ENCODE assay signal across 8 cellular contexts in the genomic region with DNA sequence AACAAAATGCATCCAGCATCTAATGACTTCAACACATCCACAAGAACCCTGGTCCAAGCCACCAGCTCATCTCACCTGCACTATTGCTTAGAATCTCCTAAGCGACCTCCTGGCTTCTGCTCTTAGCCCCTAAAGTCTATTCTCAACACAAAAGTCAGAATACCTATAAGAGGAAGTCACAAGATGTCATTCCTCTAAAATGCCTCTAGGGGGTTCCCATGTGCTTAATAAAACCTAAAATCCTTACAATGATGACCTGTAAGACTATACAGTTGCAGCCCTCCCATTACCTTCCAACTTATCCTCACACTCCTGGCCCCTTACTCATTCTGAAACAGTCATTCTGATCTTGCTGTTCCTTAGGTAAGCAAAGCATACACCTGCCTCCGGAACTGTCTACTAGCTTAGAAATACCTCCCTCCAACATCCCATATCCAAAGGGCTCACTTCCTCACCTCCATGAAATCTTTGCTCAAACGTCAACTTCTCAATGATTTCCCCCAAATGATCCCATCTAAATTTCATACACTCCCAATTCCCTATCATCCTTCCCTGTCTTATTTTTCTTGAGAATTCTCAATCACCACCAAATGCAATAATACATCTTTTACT. TPM values are rescaled to one million over a fixed set of nuclear protein-coding genes. Genes with fewer than 3 reads are reported as not detected.
DNase-seq lines count a peak whose midpoint lies in the region; ATAC-seq, FAIRE-seq and TF ChIP-seq lines count a peak whose summit lies in the region.

No MANE protein-coding gene starts in this region.

- H3K4me2 ChIP-seq in K562 (ENCODE audit: insufficient read depth, low read length): no peak overlapping the region

- H3K4me1 ChIP-seq in K562 (replicated peaks in 1 of 2; ENCODE audit: control insufficient read depth in 2 of 2, insufficient read depth in 2 of 2, low read length in 2 of 2): peaks cover 31 to 43% of the 10 kb centered on the region in 2 experiments
- no peaks in the 10 kb centered on the region for H3K4me1 ChIP-seq in uterus

- H3K4me3 ChIP-seq in K562: no peak overlapping the region
- H3K4me3 ChIP-seq in uterus: no peak overlapping the region

- 15% methylated on average over 3 of the region's 3 CpGs for WGBS in K562 (ENCODE audit: insufficient coverage, low coverage, missing lambda C conversion rate)

- no peak overlapping the region for H3K9ac ChIP-seq in K562 (ENCODE audit: insufficient read depth in 1 of 2, low read depth in 2 of 2, low read length in 2 of 2)

- peak; percentile 88 for ATAC-seq in HG02885 (IDR thresholded peaks at IDR 0.05; ENCODE audit: poor library complexity, unreplicated experiment)
- ATAC-seq in K562: peak; percentile 45

- H2AFZ ChIP-seq in K562 (ENCODE audit: low read depth, low read length): no peak overlapping the region

- in situ Hi-C loops in GM13976 (cut with MboI; ENCODE audit: low sequenced_read_pairs, unreplicated experiment) (no loop called here), K562 (cut with MboI) (no loop called here)

- peak; percentile 18 for DNase-seq in Ammon's horn (ENCODE audit: low spot score)
- peak; percentile 77 for DNase-seq in GM13976 (ENCODE audit: low spot score)
- DNase-seq in NCI-H345 (lab: John Stamatoyannopoulos, UW): peak; percentile 15
- DNase-seq in K562 (ENCODE audit: extremely low read depth in 1 of 4, low spot score in 3 of 4): peak; percentile 32 to 49 (median 42)
- DNase-seq in kidney tubule cell (ENCODE audit: low spot score): peak; percentile 61
- DNase-seq in uterus: no peak
- DNase-seq in mucosa of gallbladder (ENCODE audit: low spot score): no peak

- BruUV-seq in K562 (replicated peaks; lab: Mats Ljungman, UMichigan): no TSS peak

- no peak for TF ChIP-seq EP300 in K562 (IDR thresholded peaks at IDR 0.05; ENCODE audit: low read length)

- H3K27me3 ChIP-seq in K562 (ENCODE audit: control insufficient read depth in 2 of 2, insufficient read depth in 2 of 2, low read length in 2 of 2) (no peaks in the 10 kb centered on the region), uterus (no peaks in the 10 kb centered on the region)

- no peaks in the 10 kb centered on the region for H4K20me1 ChIP-seq in K562 (replicated peaks; ENCODE audit: control insufficient read depth, insufficient read depth, low read length)

- CTCF ChIA-PET in K562 (lab: Yijun Ruan, JAX; ENCODE audit: low intra/inter-chr PET ratio): interaction anchor here (1.3 kb wide), 1 partner anchor 126 kb away, joined by 6 read pairs; no protein-coding TSS in a partner anchor

- H3K36me3 ChIP-seq in K562 (ENCODE audit: control insufficient read depth, insufficient read depth, low read length) (peaks cover under 1% of the 10 kb centered on the region; the same call in 2 of the 3 replicates), uterus (no peaks in the 10 kb centered on the region)

- no peaks in the 10 kb centered on the region for H3K9me1 ChIP-seq in K562 (ENCODE audit: control insufficient read depth, insufficient read depth, low read length)

- TF ChIP-seq RAD21 in K562 (CRISPR knock-in tag; conservative IDR thresholded peaks at IDR 0.05 in 1 of 2, IDR thresholded peaks at IDR 0.05 in 1 of 2): peak; percentile 49 to 73

- no peaks in the 10 kb centered on the region for H3K9me3 ChIP-seq in K562 (replicated peaks; ENCODE audit: control insufficient read depth, insufficient read depth, low read depth, low read length)
- H3K9me3 ChIP-seq in uterus: no peaks in the 10 kb centered on the region

- H3K79me2 ChIP-seq in K562 (ENCODE audit: control insufficient read depth, insufficient read depth, low read length): peaks cover 77% of the 10 kb centered on the region

- FAIRE-seq in K562 (lab: Jason Lieb, UNC): peak; percentile 26

- intact Hi-C loops in K562 (cut with micrococcal nuclease): loop anchor here (1.0 to 5.0 kb wide), 2 partner anchors 104 to 126 kb away; no protein-coding TSS in a partner anchor
- intact Hi-C loops in uterus (cut with DNase I; ENCODE audit: low total_unique reads): no loop called here

- POLR2A ChIA-PET in K562 (lab: Yijun Ruan, JAX): interaction anchor here (1.1 kb wide), 1 partner anchor 11 kb away, joined by 3 read pairs; the partner anchor contains the start of gene ALG11

- no peak overlapping the region for H3K27ac ChIP-seq in K562 (ENCODE audit: extremely low read depth, low read depth, low read length)
- no peak overlapping the region for H3K27ac ChIP-seq in uterus

- peak; percentile 36 for TF ChIP-seq CTCF in GM13976 (IDR thresholded peaks at IDR 0.05; ENCODE audit: borderline replicate concordance, control extremely low read depth, extremely low read depth, insufficient read depth, missing control alignments)
- peak; percentile 36 to 67 (median 53); a peak in 4 of 6 replicates for TF ChIP-seq CTCF in K562 (IDR thresholded peaks at IDR 0.05 in 2 of 3, conservative IDR thresholded peaks at IDR 0.05 in 1 of 3; ENCODE audit: insufficient read depth in 2 of 3, low read depth in 1 of 3, low read length in 3 of 3)
- peak; percentile 48 to 68 (median 55) for TF ChIP-seq CTCF in uterus (IDR thresholded peaks at IDR 0.05)

- TF ChIP-seq POLR2A in K562 (conservative IDR thresholded peaks at IDR 0.05) (no peak), uterus (IDR thresholded peaks at IDR 0.05) (no peak)

TF ChIP-seq in K562, 482 proteins besides CTCF, POLR2A, EP300 and RAD21:
- TF ChIP-seq FIP1L1 (IDR thresholded peaks at IDR 0.05; ENCODE audit: low read depth, low read length, poor library complexity, severe bottlenecking): no peak
- peak; percentile 77 for TF ChIP-seq SPI1 (IDR thresholded peaks at IDR 0.05; ENCODE audit: borderline replicate concordance, low read depth, low read length)

RNA-seq across cellular contexts. Expression of gene ATP7B, which starts 10.0 kb away (rescaled TPM):
- total RNA-seq in K562 (2011; cell fraction: chromatin; rRNA removed; ENCODE audit: low replicate concordance): 82.8 and 92.7 TPM in 2 replicates
- 45.1 and 54.2 TPM in 2 replicates for total RNA-seq in K562 (2011; cell fraction: nucleolus; rRNA removed)
- 55.9 and 62.3 TPM in 2 replicates for total RNA-seq in K562 (2011; cell fraction: nucleoplasm; rRNA removed)
- total RNA-seq in K562 (2014; rRNA removed) (8.0 and 14.3 TPM in 2 replicates), K562 (2014; rRNA removed; fragmentation: Illumina TruSeq; extraction: Trizol) (8.3 and 8.5 TPM in 2 replicates), K562 (2015; rRNA removed; fragmentation: Illumina TruSeq; extraction: Trizol) (10.6 and 11.7 TPM in 2 replicates), K562 (2021) (16.5 and 20.4 TPM in 2 replicates), uterus (10 to 100 TPM in 1 of 4 donors, 1 to 10 TPM in 3; 9.2 to 16.2 (median 9.9) TPM), mucosa of gallbladder (54.9 TPM)
- polyA plus RNA-seq in K562 (2011; rRNA removed) (12.5 and 13.3 TPM in 2 replicates), K562 (2014; fragmentation: Illumina TruSeq; extraction: Trizol) (11.1 and 11.5 TPM in 2 replicates), K562 (2014; fragmentation: Nextera tagmentation; extraction: Ambion mirVana) (1 to 10 TPM; 1.1 to 1.4 TPM), K562 (2014; rRNA removed) (7.2 and 11.6 TPM in 2 replicates)
- 6.8 and 7.9 TPM in 2 replicates for polyA plus RNA-seq in K562 (2011; cell fraction: cytosol; rRNA removed)
- polyA plus RNA-seq in K562 (2011; cell fraction: nucleus; rRNA removed): 27.2 and 32.0 TPM in 2 replicates
- 13.5 and 17.6 TPM in 2 replicates for polyA plus RNA-seq in K562 (2012)
- polyA minus RNA-seq in K562 (2011; rRNA and poly(A)+ RNA removed): 20.5 and 32.2 TPM in 2 replicates
- polyA minus RNA-seq in K562 (2011; cell fraction: cytosol; rRNA and poly(A)+ RNA removed): 11.3 and 13.2 TPM in 2 replicates
- polyA minus RNA-seq in K562 (2011; cell fraction: nucleus; rRNA and poly(A)+ RNA removed): 30.6 and 44.5 TPM in 2 replicates

RNA-seq across cellular contexts. Expression of gene ALG11, which starts 11.0 kb away (rescaled TPM):
- total RNA-seq in K562 (2011; cell fraction: chromatin; rRNA removed; ENCODE audit: low replicate concordance): 24.6 and 59.2 TPM in 2 replicates
- 15.5 and 17.4 TPM in 2 replicates for total RNA-seq in K562 (2011; cell fraction: nucleolus; rRNA removed)
- total RNA-seq in K562 (2011; cell fraction: nucleoplasm; rRNA removed): 27.4 and 33.8 TPM in 2 replicates
- total RNA-seq in K562 (2014; rRNA removed) (7.3 and 8.1 TPM in 2 replicates), K562 (2014; rRNA removed; fragmentation: Illumina TruSeq; extraction: Trizol) (16.6 and 18.7 TPM in 2 replicates), K562 (2015; rRNA removed; fragmentation: Illumina TruSeq; extraction: Trizol) (11.8 and 12.3 TPM in 2 replicates), K562 (2021) (19.2 and 19.6 TPM in 2 replicates), uterus (10 to 100 TPM in 3 of 4 donors, 1 to 10 TPM in 1; 5.0 to 68.9 (median 28.8) TPM), mucosa of gallbladder (37.3 TPM)
- polyA plus RNA-seq in K562 (2011; rRNA removed) (9.9 and 17.2 TPM in 2 replicates), K562 (2014; fragmentation: Illumina TruSeq; extraction: Trizol) (9.3 and 11.2 TPM in 2 replicates), K562 (2014; fragmentation: Nextera tagmentation; extraction: Ambion mirVana) (10 to 100 TPM; 16.3 to 19.1 TPM), K562 (2014; rRNA removed) (7.4 and 8.2 TPM in 2 replicates)
- polyA plus RNA-seq in K562 (2011; cell fraction: cytosol; rRNA removed): 2.0 and 6.6 TPM in 2 replicates
- 7.9 and 8.6 TPM in 2 replicates for polyA plus RNA-seq in K562 (2011; cell fraction: nucleus; rRNA removed)
- 6.5 and 12.9 TPM in 2 replicates for polyA plus RNA-seq in K562 (2012)
- 22.2 and 25.3 TPM in 2 replicates for polyA minus RNA-seq in K562 (2011; rRNA and poly(A)+ RNA removed)
- polyA minus RNA-seq in K562 (2011; cell fraction: cytosol; rRNA and poly(A)+ RNA removed): 7.9 and 8.8 TPM in 2 replicates
- polyA minus RNA-seq in K562 (2011; cell fraction: nucleus; rRNA and poly(A)+ RNA removed): 12.7 and 22.5 TPM in 2 replicates

RNA-seq across cellular contexts. Expression of gene UTP14C, which starts 23.3 kb away (rescaled TPM):
- 5.7 and 21.4 TPM in 2 replicates for total RNA-seq in K562 (2011; cell fraction: chromatin; rRNA removed; ENCODE audit: low replicate concordance)
- total RNA-seq in K562 (2011; cell fraction: nucleolus; rRNA removed): 4.5 and 7.4 TPM in 2 replicates
- 11.3 and 17.3 TPM in 2 replicates for total RNA-seq in K562 (2011; cell fraction: nucleoplasm; rRNA removed)
- total RNA-seq in K562 (2014; rRNA removed) (5.7 TPM in 2 replicates), K562 (2014; rRNA removed; fragmentation: Illumina TruSeq; extraction: Trizol) (8.6 and 9.4 TPM in 2 replicates), K562 (2015; rRNA removed; fragmentation: Illumina TruSeq; extraction: Trizol) (8.1 and 8.5 TPM in 2 replicates), K562 (2021) (6.0 and 6.1 TPM in 2 replicates), uterus (10 to 100 TPM in 3 of 4 donors, 1 to 10 TPM in 1; 9.4 to 40.3 (median 16.3) TPM), mucosa of gallbladder (20.1 TPM)
- polyA plus RNA-seq in K562 (2011; rRNA removed) (8.9 and 10.3 TPM in 2 replicates), K562 (2014; fragmentation: Illumina TruSeq; extraction: Trizol) (7.1 and 8.2 TPM in 2 replicates), K562 (2014; fragmentation: Nextera tagmentation; extraction: Ambion mirVana) (1 to 10 TPM; 3.4 to 3.9 TPM), K562 (2014; rRNA removed) (4.9 and 5.0 TPM in 2 replicates)
- polyA plus RNA-seq in K562 (2011; cell fraction: cytosol; rRNA removed): 2.4 and 5.3 TPM in 2 replicates
- polyA plus RNA-seq in K562 (2011; cell fraction: nucleus; rRNA removed): 3.2 and 4.1 TPM in 2 replicates
- polyA plus RNA-seq in K562 (2012): 5.2 and 5.7 TPM in 2 replicates
- 16.2 and 17.5 TPM in 2 replicates for polyA minus RNA-seq in K562 (2011; rRNA and poly(A)+ RNA removed)
- polyA minus RNA-seq in K562 (2011; cell fraction: cytosol; rRNA and poly(A)+ RNA removed): 5.3 and 7.8 TPM in 2 replicates
- 3.1 and 5.4 TPM in 2 replicates for polyA minus RNA-seq in K562 (2011; cell fraction: nucleus; rRNA and poly(A)+ RNA removed)

Comparison
In these comparisons a context has a peak if more than half of its experiments do, and no peak if none do; other contexts are left out.
1. DNase-seq: peak in Ammon's horn (single experiment), GM13976 (single experiment), NCI-H345 (single experiment), K562 (4 of 4) and kidney tubule cell (single experiment); none in uterus (0 of 2) and mucosa of gallbladder (single experiment).
2. Peak in every context shown above with its lines, with median percentiles within 50 percentile points of each other: CTCF ChIP-seq.